ENCODE assay signal across 19 cellular contexts in genomic region chr11:121246769-121247035, GRCh38.
"Had no signal": no experiment of that assay in that cellular context is flagged by ENCODE, and none has a peak within 500 bp of the region (broad histone marks: within the 10 kb centered on the region; RNA-seq: fewer than 3 reads in every experiment).

No MANE protein-coding gene starts in this region.

- H3K4me3 Mint-ChIP-seq: immature natural killer cell; natural killer cell treated with Interleukin-12 subunit alpha and Interleukin-12 subunit beta and Interleukin-15 and Interleukin-18, amount 100 ng/mL, for 72 hours had no signal

- H3K27ac Mint-ChIP-seq: immature natural killer cell; natural killer cell treated with Interleukin-12 subunit alpha and Interleukin-12 subunit beta and Interleukin-15 and Interleukin-18, amount 100 ng/mL, for 72 hours had no signal

- H3K4me1 ChIP-seq: psoas muscle, testis had no signal

- ATAC-seq: left ventricle myocardium superior, psoas muscle had no signal

- H3K9me3 Mint-ChIP-seq: immature natural killer cell; natural killer cell treated with Interleukin-12 subunit alpha and Interleukin-12 subunit beta and Interleukin-15 and Interleukin-18, amount 100 ng/mL, for 72 hours had no signal

- H3K36me3 ChIP-seq: esophagus squamous epithelium, neutrophil, tibial nerve had no signal

- H3K27me3 ChIP-seq: neutrophil, testis, tibial nerve had no signal

- DNase-seq: effector memory CD4-positive, alpha-beta T cell; esophagus squamous epithelium; foreskin fibroblast; immature natural killer cell; left ventricle myocardium superior; mesenchymal stem cell; midbrain; psoas muscle; retina; small intestine; stimulated activated CD4-positive, alpha-beta T cell treated with anti-CD3 and anti-CD28 coated beads, Interleukin-12 subunit alpha, Interleukin-12 subunit beta, amount 100 ng/mL, for 4 hours; stimulated activated naive CD4-positive, alpha-beta T cell treated with Interleukin-2 at 50 U/mL for 16 hours; testis had no signal

- H3K4me3 ChIP-seq: esophagus squamous epithelium, lung, psoas muscle, tibial nerve had no signal

- H3K27ac ChIP-seq: epithelial cell of prostate, esophagus squamous epithelium, neutrophil, psoas muscle, testis, tibial nerve had no signal

- H3K36me3 Mint-ChIP-seq: immature natural killer cell; natural killer cell treated with Interleukin-12 subunit alpha and Interleukin-12 subunit beta and Interleukin-15 and Interleukin-18, amount 100 ng/mL, for 72 hours had no signal

- FAIRE-seq: keratinocyte, small intestine had no signal

- H3K4me1 Mint-ChIP-seq: immature natural killer cell had no signal

- H3K9me3 ChIP-seq: esophagus squamous epithelium, neutrophil, psoas muscle, testis, tibial nerve had no signal
